In the genomic region with DNA sequence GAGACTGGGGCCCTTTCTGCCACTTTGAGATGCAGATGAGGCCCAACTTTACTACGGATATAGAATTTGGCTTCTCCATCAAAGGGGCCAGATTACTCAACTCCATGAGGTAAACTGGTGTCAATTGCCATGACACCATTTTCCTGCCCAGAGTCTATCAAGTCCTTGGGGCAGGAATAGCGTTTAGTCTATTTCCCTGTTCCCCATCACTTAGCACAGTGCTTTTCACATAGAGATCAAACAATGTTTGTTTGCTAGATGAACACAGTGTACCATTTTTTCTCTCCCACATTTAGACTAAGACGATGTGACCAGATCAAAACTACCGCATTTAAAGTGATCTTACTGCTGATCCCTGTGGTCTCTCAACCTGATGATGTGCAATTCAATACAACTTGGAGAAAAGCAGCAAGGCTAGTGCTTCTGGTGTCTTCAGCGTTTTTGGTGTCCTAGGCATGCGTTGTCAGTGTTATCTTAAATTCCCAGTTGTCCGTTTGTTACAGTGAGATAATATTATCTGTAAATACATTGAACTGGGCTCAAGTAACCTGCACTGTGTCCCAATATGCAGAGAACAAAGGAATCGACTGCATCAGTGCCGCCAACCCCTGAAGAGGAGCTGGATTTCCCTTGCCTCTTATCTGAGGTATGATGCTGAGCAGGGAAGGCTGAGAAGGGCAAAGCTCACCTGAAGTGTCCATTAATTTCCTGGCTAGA, we compare ENCODE assay signal across 20 cellular contexts.
DNase-seq lines count a peak whose midpoint lies in the region; ATAC-seq, FAIRE-seq and TF ChIP-seq lines count a peak whose summit lies in the region.
"Had no signal": no experiment of that assay in that cellular context is flagged by ENCODE, and none has a peak within 500 bp of the region (broad histone marks: within the 10 kb centered on the region; RNA-seq: fewer than 3 reads in every experiment).

No MANE protein-coding gene starts in this region.

- no peak overlapping the region for H2AFZ ChIP-seq in astrocyte (ENCODE audit: low read depth, low read length)
- no peak overlapping the region for H2AFZ ChIP-seq in hepatocyte

- no peak overlapping the region for H3K4me2 ChIP-seq in astrocyte (ENCODE audit: low read length)
- no peak overlapping the region for H3K4me2 ChIP-seq in hepatocyte

- no peak for ATAC-seq in GM21447 (IDR thresholded peaks at IDR 0.05; ENCODE audit: unreplicated experiment)

- no peaks in the 10 kb centered on the region for H3K9me3 ChIP-seq in astrocyte (ENCODE audit: insufficient read depth, low read depth, low read length)
- no peaks in the 10 kb centered on the region for H3K9me3 ChIP-seq in hepatocyte (ENCODE audit: low read depth)
- H3K9me3 ChIP-seq: SJCRH30 had no signal

- H3K27ac ChIP-seq in astrocyte (ENCODE audit: low read depth, low read length) (no peak overlapping the region), hepatocyte (no peak overlapping the region)
- H3K27ac ChIP-seq: SJCRH30 had no signal

- H3K36me3 ChIP-seq in astrocyte (ENCODE audit: insufficient read depth, low read length) (no peaks in the 10 kb centered on the region), hepatocyte (replicated peaks; ENCODE audit: insufficient read depth, low read depth) (no peaks in the 10 kb centered on the region)
- H3K36me3 ChIP-seq: SJCRH30 had no signal

- H3K9me3 Mint-ChIP-seq in astrocyte (ENCODE audit: unreplicated experiment) = no peaks in the 10 kb centered on the region
- H3K9me3 Mint-ChIP-seq: IgD-negative memory B cell had no signal

- H3K4me3 Mint-ChIP-seq in astrocyte (ENCODE audit: unreplicated experiment) = no peak overlapping the region
- H3K4me3 Mint-ChIP-seq: IgD-negative memory B cell had no signal

- H3K27me3 ChIP-seq in astrocyte (ENCODE audit: insufficient read depth, low read length) (no peaks in the 10 kb centered on the region), hepatocyte (no peaks in the 10 kb centered on the region)
- H3K27me3 ChIP-seq: SJCRH30 had no signal

- WGBS in hepatocyte (ENCODE audit: low lambda C conversion rate, missing lambda C conversion rate) = 73% methylated on average over 9 of the region's 9 CpGs

- H3K4me1 ChIP-seq in astrocyte (ENCODE audit: insufficient read depth, low read length) (no peaks in the 10 kb centered on the region), hepatocyte (ENCODE audit: insufficient read depth) (no peaks in the 10 kb centered on the region)

- peak; percentile 20 for FAIRE-seq in astrocyte (lab: Jason Lieb, UNC)
- FAIRE-seq: G401.6, H1, RCC 7860 had no signal

- H3K27me3 Mint-ChIP-seq in astrocyte (ENCODE audit: low read depth, unreplicated experiment) = no peaks in the 10 kb centered on the region

- H4K20me1 ChIP-seq in astrocyte (ENCODE audit: insufficient read depth, low read length) (no peaks in the 10 kb centered on the region), hepatocyte (ENCODE audit: insufficient read depth, poor library complexity, severe bottlenecking) (no peaks in the 10 kb centered on the region)

- no peaks in the 10 kb centered on the region for H3K4me1 Mint-ChIP-seq in astrocyte (ENCODE audit: low read depth, unreplicated experiment)

- TF ChIP-seq CTCF in astrocyte (IDR thresholded peaks at IDR 0.05; ENCODE audit: insufficient read depth, low read depth, low read length) (no peak), hepatocyte (IDR thresholded peaks at IDR 0.05; ENCODE audit: poor library complexity) (no peak)

- H3K9me2 ChIP-seq in hepatocyte (replicated peaks; ENCODE audit: insufficient read depth) = no peaks in the 10 kb centered on the region

- no peak overlapping the region for H3K4me3 ChIP-seq in astrocyte (ENCODE audit: insufficient read depth, low read depth, low read length)
- no peak overlapping the region for H3K4me3 ChIP-seq in hepatocyte
- H3K4me3 ChIP-seq: SJCRH30 had no signal

- H3K36me3 Mint-ChIP-seq in astrocyte (ENCODE audit: low read depth, unreplicated experiment) = no peaks in the 10 kb centered on the region
- H3K36me3 Mint-ChIP-seq: IgD-negative memory B cell had no signal

- DNase-seq in AG08395 (ENCODE audit: low spot score) (peak; percentile 0), NCI-H226 (peak; percentile 2), astrocyte (ENCODE audit: low read depth) (no peak), hepatocyte (ENCODE audit: low spot score) (peak; percentile 19), NCI-H510A (lab: John Stamatoyannopoulos, UW) (no peak), SW480 (ENCODE audit: low spot score) (no peak), C1 segment of cervical spinal cord (lab: John Stamatoyannopoulos, UW) (no peak)
- DNase-seq: DMS 273 treated with DMSO at 0.1 percent for 48 hours, Karpas-422, MV-4-11, NCI-H1105 treated with DMSO at 0.1 percent for 48 hours, NCI-H1694, NCI-H2081 treated with DMSO at 0.1 percent for 48 hours, NCI-H774 had no signal

- no peak overlapping the region for H3K9ac ChIP-seq in astrocyte (ENCODE audit: low read length)

- no peaks in the 10 kb centered on the region for H3K79me2 ChIP-seq in astrocyte (ENCODE audit: insufficient read depth, low read length)
- no peaks in the 10 kb centered on the region for H3K79me2 ChIP-seq in hepatocyte

- H3K27ac Mint-ChIP-seq in astrocyte (ENCODE audit: unreplicated experiment) = no peak overlapping the region
- H3K27ac Mint-ChIP-seq: IgD-negative memory B cell had no signal

Comparison
In these comparisons a context has a peak if more than half of its experiments do, and no peak if none do; other contexts are left out.
1. DNase-seq: peak in AG08395 (single experiment), NCI-H226 (single experiment) and hepatocyte (single experiment); none in astrocyte (single experiment), NCI-H510A (single experiment), SW480 (single experiment) and C1 segment of cervical spinal cord (0 of 14).